13 cellular contexts compared by ENCODE assay signal in the genomic region with DNA sequence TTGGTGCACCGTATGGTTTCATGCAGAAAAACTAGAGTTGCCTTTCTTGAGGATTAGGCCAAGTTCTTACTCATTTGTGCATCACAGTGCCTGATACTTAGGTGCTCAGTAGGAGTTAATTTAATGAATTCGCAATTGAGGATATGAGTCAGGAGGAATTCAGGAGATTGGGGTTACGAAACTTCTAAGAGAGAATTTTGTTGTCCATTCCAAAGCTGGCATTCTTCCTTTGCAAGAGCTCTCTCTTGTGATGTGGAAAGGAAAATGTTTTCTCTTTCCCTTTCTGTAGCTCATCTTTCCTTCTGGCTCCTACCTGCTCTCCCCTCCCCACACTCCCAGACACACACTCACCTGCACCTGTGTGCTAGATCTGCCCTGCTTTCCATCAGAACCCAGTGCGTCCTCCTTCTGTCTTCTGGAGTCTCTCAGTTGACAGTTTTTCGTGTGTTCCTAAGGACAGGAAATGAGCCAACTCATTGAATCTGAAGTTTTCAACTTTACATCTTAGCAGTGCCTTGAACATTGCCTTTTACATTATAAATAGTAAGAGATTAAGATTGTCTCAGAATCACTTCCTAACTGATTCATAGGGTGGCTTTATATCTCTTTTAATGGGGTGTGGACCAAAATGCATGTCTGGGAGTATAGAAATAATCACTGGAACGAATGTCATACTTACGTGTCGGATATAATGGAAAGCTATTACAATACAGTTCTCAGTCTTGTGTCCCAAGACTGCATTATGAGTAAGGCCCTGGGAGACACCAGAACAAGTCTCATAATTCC.
DNase-seq lines count a peak whose midpoint lies in the region; ATAC-seq lines count a peak whose summit lies in the region.
"Had no signal": no experiment of that assay in that cellular context is flagged by ENCODE, and none has a peak within 500 bp of the region (broad histone marks: within the 10 kb centered on the region; RNA-seq: fewer than 3 reads in every experiment).

No MANE protein-coding gene starts in this region.

- peak overlapping the region; percentile 96 for H3K27ac ChIP-seq in ACC112 (ENCODE audit: low read depth, low read length)
- H3K27ac ChIP-seq: BLaER1 treated with 17β-estradiol and CSF1 and Interleukin-3, amounts not matched to agents 10 nM and 100 nM had no signal

- DNase-seq in HPDE6-E6E7 (ENCODE audit: extremely low spot score), result peak; percentile 32
- DNase-seq in amniotic epithelial cell (ENCODE audit: low read depth), result peak; percentile 98
- DNase-seq in hepatic stellate cell (ENCODE audit: low spot score), result peak; percentile 33
- DNase-seq in activated CD4-positive, alpha-beta T cell treated with anti-CD3 and anti-CD28 coated beads, Interleukin-2, amount 50 U/mL, for 4 hours, result no peak
- no peak for DNase-seq in NCI-H2081 (lab: John Stamatoyannopoulos, UW)
- DNase-seq: activated naive CD4-positive, alpha-beta T cell treated with Interleukin-2 at 50 U/mL for 16 hours; erythroblast; MM.1S; stimulated activated naive CD4-positive, alpha-beta T cell had no signal

- ATAC-seq in HG02884 (IDR thresholded peaks at IDR 0.05; ENCODE audit: unreplicated experiment) (no peak), GM21786 (IDR thresholded peaks at IDR 0.05; ENCODE audit: unreplicated experiment) (no peak)

- H3K36me3 ChIP-seq in ACC112 (ENCODE audit: insufficient read depth, low read length), result peaks cover 20% of the 10 kb centered on the region

- peak overlapping the region; percentile 70 for H3K4me3 ChIP-seq in ACC112 (ENCODE audit: low read depth, low read length)
- H3K4me3 ChIP-seq: BLaER1 treated with 17β-estradiol and CSF1 and Interleukin-3, amounts not matched to agents 10 nM and 100 nM had no signal

- H3K4me1 ChIP-seq in ACC112 (ENCODE audit: control insufficient read depth, insufficient read depth, low read length, unreplicated experiment), result peaks cover 21% of the 10 kb centered on the region

- H2AFZ ChIP-seq in ACC112 (ENCODE audit: low read length, unreplicated experiment), result peak overlapping the region; percentile 42

- peaks cover 11% of the 10 kb centered on the region for H3K79me2 ChIP-seq in ACC112 (ENCODE audit: control insufficient read depth, insufficient read depth, low read length, unreplicated experiment)

- no peaks in the 10 kb centered on the region for H3K27me3 ChIP-seq in ACC112 (ENCODE audit: insufficient read depth, low read length)
- H3K27me3 ChIP-seq: BLaER1 treated with 17β-estradiol and CSF1 and Interleukin-3, amounts not matched to agents 10 nM and 100 nM had no signal

Comparison
In these comparisons a context has a peak if more than half of its experiments do, and no peak if none do; other contexts are left out.
1. DNase-seq: peak in HPDE6-E6E7 (single experiment), amniotic epithelial cell (single experiment) and hepatic stellate cell (single experiment); none in activated CD4-positive, alpha-beta T cell treated with anti-CD3 and anti-CD28 coated beads, Interleukin-2, amount 50 U/mL, for 4 hours (0 of 2) and NCI-H2081 (0 of 2).